10 cellular contexts compared by ENCODE assay signal in the genomic region with DNA sequence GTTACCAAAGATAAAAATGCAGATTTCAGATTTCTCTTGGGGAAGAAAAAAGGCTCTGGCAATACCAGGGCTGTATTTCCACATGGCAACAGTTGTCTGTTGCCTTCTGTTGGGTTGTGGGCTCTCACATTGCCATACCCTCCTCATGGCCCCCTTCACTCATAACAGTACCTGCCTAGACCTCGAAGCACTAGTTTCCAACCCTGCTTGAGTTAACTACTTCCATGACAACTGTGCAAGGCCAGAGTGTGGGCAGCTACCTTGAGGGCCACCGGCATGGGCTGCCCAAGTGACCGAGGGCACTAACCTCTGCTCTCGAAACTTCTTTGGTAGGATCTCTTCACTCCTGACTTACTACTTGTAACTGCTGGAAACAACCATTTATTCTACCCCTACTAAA. TPM values are rescaled to one million over a fixed set of nuclear protein-coding genes. Genes with fewer than 3 reads are reported as not detected.
DNase-seq lines count a peak whose midpoint lies in the region; ATAC-seq, FAIRE-seq and TF ChIP-seq lines count a peak whose summit lies in the region.
"Had no signal": no experiment of that assay in that cellular context is flagged by ENCODE, and none has a peak within 500 bp of the region (broad histone marks: within the 10 kb centered on the region; RNA-seq: fewer than 3 reads in every experiment).

No MANE protein-coding gene starts in this region.

- intact Hi-C loops in vagina (cut with DNase I) = no loop called here

- no peaks in the 10 kb centered on the region for H3K27me3 ChIP-seq in vagina
- H3K27me3 ChIP-seq: dorsolateral prefrontal cortex had no signal

- H3K4me3 ChIP-seq in vagina = no peak overlapping the region
- H3K4me3 ChIP-seq: dorsolateral prefrontal cortex had no signal

- peak overlapping the region; percentile 88 for H3K27ac Mint-ChIP-seq in T-helper 2 cell treated with Interferon-gamma antibody and Interleukin-4, amounts not matched to agents 5 μg/mL and 100 μg/mL, for 36 hours
- H3K27ac Mint-ChIP-seq in immature natural killer cell = peak overlapping the region; percentile 94 to 99 (median 96)
- peak overlapping the region; percentile 68 to 97 for H3K27ac Mint-ChIP-seq in stimulated activated naive CD8-positive, alpha-beta T cell treated with anti-CD3 and anti-CD28 coated beads, Interleukin-15, amount 100 ng/mL, for 72 hours

- TF ChIP-seq CTCF in vagina (IDR thresholded peaks at IDR 0.05) = no peak

- H3K36me3 ChIP-seq in vagina = no peaks in the 10 kb centered on the region

- TF ChIP-seq POLR2A in H54 (IDR thresholded peaks at IDR 0.05; ENCODE audit: low read depth, low read length) (no peak), vagina (IDR thresholded peaks at IDR 0.05) (no peak)

- peak overlapping the region; percentile 50 for H3K4me3 Mint-ChIP-seq in activated T-cell treated with anti-CD3 and anti-CD28 coated beads, Interleukin-2, amount 50 U/mL, for 4 hours
- H3K4me3 Mint-ChIP-seq in T-helper 2 cell treated with Interferon-gamma antibody and Interleukin-4, amounts not matched to agents 5 μg/mL and 100 μg/mL, for 36 hours = peak overlapping the region; percentile 99
- peak overlapping the region; percentile 71 to 97 (median 81) for H3K4me3 Mint-ChIP-seq in immature natural killer cell
- peak overlapping the region; percentile 88 to 99 for H3K4me3 Mint-ChIP-seq in stimulated activated naive CD8-positive, alpha-beta T cell treated with anti-CD3 and anti-CD28 coated beads, Interleukin-15, amount 100 ng/mL, for 72 hours

- H3K4me1 ChIP-seq in vagina = peaks cover 42% of the 10 kb centered on the region

- H3K27me3 Mint-ChIP-seq in activated T-cell treated with anti-CD3 and anti-CD28 coated beads, Interleukin-2, amount 50 U/mL, for 4 hours (ENCODE audit: low read depth) = no peaks in the 10 kb centered on the region
- H3K27me3 Mint-ChIP-seq in T-helper 2 cell treated with Interferon-gamma antibody and Interleukin-4, amounts not matched to agents 5 μg/mL and 100 μg/mL, for 36 hours (ENCODE audit: low read depth) = no peaks in the 10 kb centered on the region
- H3K27me3 Mint-ChIP-seq in immature natural killer cell (ENCODE audit: low read depth in 3 of 3) = peaks cover 10 to 11% (median 11%) of the 10 kb centered on the region in 3 donors
- no peaks in the 10 kb centered on the region for H3K27me3 Mint-ChIP-seq in stimulated activated naive CD8-positive, alpha-beta T cell treated with anti-CD3 and anti-CD28 coated beads, Interleukin-15, amount 100 ng/mL, for 72 hours

- H3K4me1 Mint-ChIP-seq in activated T-cell treated with anti-CD3 and anti-CD28 coated beads, Interleukin-2, amount 50 U/mL, for 4 hours (ENCODE audit: low read depth) = peaks cover 52% of the 10 kb centered on the region
- peaks cover 49% of the 10 kb centered on the region for H3K4me1 Mint-ChIP-seq in T-helper 2 cell treated with Interferon-gamma antibody and Interleukin-4, amounts not matched to agents 5 μg/mL and 100 μg/mL, for 36 hours (ENCODE audit: low read depth)
- peaks cover 66 to 68% of the 10 kb centered on the region in 2 donors for H3K4me1 Mint-ChIP-seq in immature natural killer cell
- peaks cover 57% of the 10 kb centered on the region for H3K4me1 Mint-ChIP-seq in stimulated activated naive CD8-positive, alpha-beta T cell treated with anti-CD3 and anti-CD28 coated beads, Interleukin-15, amount 100 ng/mL, for 72 hours

- H3K27ac ChIP-seq in vagina = no peak overlapping the region

- no peak for DNase-seq in activated T-cell treated with anti-CD3 and anti-CD28 coated beads, Interleukin-2, amount 50 U/mL, for 4 hours
- DNase-seq in activated T-cell treated with anti-CD3 and anti-CD28 coated beads, Interleukin-2, amount 50 U/mL, for 1 hour = no peak
- DNase-seq in T-helper 2 cell treated with Interferon-gamma antibody and Interleukin-4, amounts not matched to agents 5 μg/mL and 100 μg/mL, for 36 hours (ENCODE audit: low spot score) = no peak
- no peak for DNase-seq in immature natural killer cell
- peak in 1 of 2 donors; percentile 54 for DNase-seq in stimulated activated naive CD8-positive, alpha-beta T cell treated with anti-CD3 and anti-CD28 coated beads, Interleukin-15, amount 100 ng/mL, for 72 hours
- no peak for DNase-seq in H54 (ENCODE audit: insufficient read length, low spot score)
- no peak for DNase-seq in vagina (ENCODE audit: extremely low spot score in 2 of 2)
- DNase-seq in medulla oblongata (ENCODE audit: extremely low spot score) = no peak
- DNase-seq: dorsolateral prefrontal cortex, NCI-H510A treated with DMSO at 0.1 percent for 48 hours had no signal

- no peak for ATAC-seq in activated T-cell treated with anti-CD3 and anti-CD28 coated beads, Interleukin-2, amount 50 U/mL, for 4 hours
- peak; percentile 27 for ATAC-seq in stimulated activated naive CD8-positive, alpha-beta T cell treated with anti-CD3 and anti-CD28 coated beads, Interleukin-15, amount 100 ng/mL, for 72 hours

- no peak for FAIRE-seq in H54 (lab: Jason Lieb, UNC)

- H3K36me3 Mint-ChIP-seq in activated T-cell treated with anti-CD3 and anti-CD28 coated beads, Interleukin-2, amount 50 U/mL, for 4 hours (ENCODE audit: insufficient read depth) = peaks cover 10% of the 10 kb centered on the region
- peaks cover 34% of the 10 kb centered on the region for H3K36me3 Mint-ChIP-seq in T-helper 2 cell treated with Interferon-gamma antibody and Interleukin-4, amounts not matched to agents 5 μg/mL and 100 μg/mL, for 36 hours (ENCODE audit: low read depth)
- peaks cover 0 to 3% (median 0%) of the 10 kb centered on the region in 3 donors for H3K36me3 Mint-ChIP-seq in immature natural killer cell

- no peaks in the 10 kb centered on the region for H3K9me3 ChIP-seq in vagina

- no peaks in the 10 kb centered on the region for H3K9me3 Mint-ChIP-seq in activated T-cell treated with anti-CD3 and anti-CD28 coated beads, Interleukin-2, amount 50 U/mL, for 4 hours
- no peaks in the 10 kb centered on the region for H3K9me3 Mint-ChIP-seq in T-helper 2 cell treated with Interferon-gamma antibody and Interleukin-4, amounts not matched to agents 5 μg/mL and 100 μg/mL, for 36 hours
- H3K9me3 Mint-ChIP-seq in immature natural killer cell = no peaks in the 10 kb centered on the region
- H3K9me3 Mint-ChIP-seq in stimulated activated naive CD8-positive, alpha-beta T cell treated with anti-CD3 and anti-CD28 coated beads, Interleukin-15, amount 100 ng/mL, for 72 hours = no peaks in the 10 kb centered on the region

RNA-seq across cellular contexts. Expression of a gene that starts 2.5 kb away (rescaled TPM):
- total RNA-seq in activated T-cell treated with anti-CD3 and anti-CD28 coated beads, Interleukin-2, amount 50 U/mL, for 4 hours = 100 to 1,000 TPM; 517 to 534 (median 529) TPM
- polyA plus RNA-seq in immature natural killer cell = 100 to 1,000 TPM; 501 to 732 (median 726) TPM
- 105 TPM for total RNA-seq in vagina
